In genomic region chr17:40316571-40317344, GRCh38 we compare ENCODE assay signal across 8 cellular contexts. TPM values are rescaled to one million over a fixed set of nuclear protein-coding genes. Genes with fewer than 3 reads are reported as not detected.
DNase-seq lines count a peak whose midpoint lies in the region; ATAC-seq and TF ChIP-seq lines count a peak whose summit lies in the region.

No MANE protein-coding gene starts in this region.

- no peaks in the 10 kb centered on the region for H3K27me3 Mint-ChIP-seq in CD8-positive, alpha-beta T cell (ENCODE audit: low read depth)

- TF ChIP-seq POLR2A in breast epithelium (IDR thresholded peaks at IDR 0.05), result peak; percentile 12

- peaks cover 13% of the 10 kb centered on the region for H3K36me3 Mint-ChIP-seq in CD8-positive, alpha-beta T cell

- H3K79me2 ChIP-seq in Karpas-422 (ENCODE audit: low read length), result peaks cover 22% of the 10 kb centered on the region

- POLR2A ChIA-PET in CD8-positive, alpha-beta T cell (lab: Charles Lee), result interaction anchor here (0.7 to 1.6 kb wide), 6 partner anchors 7 to 38 kb away, joined by 3 to 6 read pairs (median 4); partner anchors contain the start of gene RARA

- ATAC-seq in CD8-positive, alpha-beta T cell, result no peak
- ATAC-seq in GM21529 (IDR thresholded peaks at IDR 0.05; ENCODE audit: unreplicated experiment), result no peak

- CTCF ChIA-PET in CD8-positive, alpha-beta T cell (lab: Charles Lee), result interaction anchor here (0.6 to 34.6 kb wide), 7 partner anchors 12 to 114 kb away, joined by 3 to 1103 read pairs (median 3); partner anchors contain the start of genes GJD3 and RARA

- H3K9me2 ChIP-seq in Karpas-422 (replicated peaks; ENCODE audit: insufficient read depth, low read length), result no peaks in the 10 kb centered on the region

- DNase-seq in CD8-positive, alpha-beta T cell, result no peak
- DNase-seq in Karpas-422 (no peak), breast epithelium (ENCODE audit: low spot score in 2 of 2) (peak; percentile 73 to 83), kidney glomerular epithelial cell (lab: John Stamatoyannopoulos, UW) (peak; percentile 65), NK-92 (lab: John Stamatoyannopoulos, UW; ENCODE audit: unreplicated experiment) (no peak), putamen (ENCODE audit: low spot score) (no peak)

- no peaks in the 10 kb centered on the region for H3K36me3 ChIP-seq in CD8-positive, alpha-beta T cell (ENCODE audit: insufficient read depth, low read length)
- H3K36me3 ChIP-seq in Karpas-422 (ENCODE audit: insufficient read depth, low read length) (no peaks in the 10 kb centered on the region), breast epithelium (no peaks in the 10 kb centered on the region), stomach smooth muscle (ENCODE audit: control insufficient read depth in 2 of 2, insufficient read depth in 2 of 2, low read length in 2 of 2) (no peaks in the 10 kb centered on the region)

- H3K9ac ChIP-seq in Karpas-422 (ENCODE audit: low read length), result peak overlapping the region; percentile 47
- H3K9ac ChIP-seq in stomach smooth muscle (ENCODE audit: low read length in 2 of 2), result peak overlapping the region; percentile 71 to 75

- no peak overlapping the region for H3K27ac Mint-ChIP-seq in CD8-positive, alpha-beta T cell

- H2AFZ ChIP-seq in Karpas-422 (ENCODE audit: low read length), result no peak overlapping the region

- no peaks in the 10 kb centered on the region for H3K9me3 Mint-ChIP-seq in CD8-positive, alpha-beta T cell

- H3K4me3 Mint-ChIP-seq in CD8-positive, alpha-beta T cell, result peak overlapping the region; percentile 18

- H3K4me1 Mint-ChIP-seq in CD8-positive, alpha-beta T cell (ENCODE audit: low read depth), result peaks cover 78% of the 10 kb centered on the region

- no peak overlapping the region for H3K4me3 ChIP-seq in CD8-positive, alpha-beta T cell (ENCODE audit: low read depth, low read length)
- no peak overlapping the region for H3K4me3 ChIP-seq in Karpas-422 (ENCODE audit: low read length)
- peak overlapping the region; percentile 20 to 96 (median 86) for H3K4me3 ChIP-seq in breast epithelium
- peak overlapping the region; percentile 73 to 85 for H3K4me3 ChIP-seq in stomach smooth muscle (ENCODE audit: low read length in 2 of 2)

- H3K4me1 ChIP-seq in CD8-positive, alpha-beta T cell (ENCODE audit: insufficient read depth, low read length), result peaks cover 77% of the 10 kb centered on the region
- peaks cover 83% of the 10 kb centered on the region for H3K4me1 ChIP-seq in Karpas-422 (ENCODE audit: low read length)
- peaks cover 37 to 61% of the 10 kb centered on the region in 2 donors for H3K4me1 ChIP-seq in breast epithelium
- peaks cover 91% of the 10 kb centered on the region for H3K4me1 ChIP-seq in stomach smooth muscle (ENCODE audit: control insufficient read depth, insufficient read depth, low read length)

- no peaks in the 10 kb centered on the region for H3K9me3 ChIP-seq in CD8-positive, alpha-beta T cell (ENCODE audit: low read length)
- H3K9me3 ChIP-seq in Karpas-422 (ENCODE audit: low read length) (no peaks in the 10 kb centered on the region), breast epithelium (no peaks in the 10 kb centered on the region), stomach smooth muscle (ENCODE audit: control insufficient read depth in 2 of 2, low read length in 2 of 2) (no peaks in the 10 kb centered on the region)

- H3K27ac ChIP-seq in CD8-positive, alpha-beta T cell (ENCODE audit: low read depth, low read length), result no peak overlapping the region
- H3K27ac ChIP-seq in Karpas-422 (ENCODE audit: low read length) (no peak overlapping the region), breast epithelium (peak overlapping the region; percentile 94 to 97), stomach smooth muscle (ENCODE audit: low read length) (peak overlapping the region; percentile 84)

- TF ChIP-seq CTCF in CD8-positive, alpha-beta T cell (IDR thresholded peaks at IDR 0.05), result no peak
- no peak for TF ChIP-seq CTCF in breast epithelium (IDR thresholded peaks at IDR 0.05)

- peaks cover 26% of the 10 kb centered on the region; the same call in 1 of the 2 replicates for H4K20me1 ChIP-seq in Karpas-422 (ENCODE audit: insufficient read depth, low read depth, low read length)

- H3K4me2 ChIP-seq in Karpas-422 (ENCODE audit: low read depth, low read length, poor library complexity, severe bottlenecking), result peak overlapping the region; percentile 99

- H3K27me3 ChIP-seq in CD8-positive, alpha-beta T cell (ENCODE audit: insufficient read depth, low read length), result no peaks in the 10 kb centered on the region
- H3K27me3 ChIP-seq in Karpas-422 (ENCODE audit: low read length) (no peaks in the 10 kb centered on the region), breast epithelium (no peaks in the 10 kb centered on the region), stomach smooth muscle (ENCODE audit: control insufficient read depth in 1 of 2, insufficient read depth in 2 of 2, low read length in 2 of 2) (no peaks in the 10 kb centered on the region)

- intact Hi-C loops in CD8-positive, alpha-beta T cell (cut with DNase I, micrococcal nuclease), result loop anchor here in 1 of 2 experiments (1.0 to 10.0 kb wide), 2 partner anchors 29 to 542 kb away; no protein-coding TSS in a partner anchor
- intact Hi-C loops in breast epithelium (cut with DNase I; ENCODE audit: low total_unique reads), result no loop called here

RNA-seq across cellular contexts. Expression of gene RARA, which starts 7.8 kb away (rescaled TPM):
- total RNA-seq in CD8-positive, alpha-beta T cell, result 100 to 1,000 TPM; 133 TPM
- 21.8 and 22.3 TPM in 2 replicates for total RNA-seq in Karpas-422 (2014; rRNA removed; shearing (Covaris generic); ENCODE audit: low replicate concordance)
- total RNA-seq in breast epithelium, result 10 to 100 TPM; 14.2 to 31.2 (median 25.2) TPM

RNA-seq across cellular contexts. Expression of gene CDC6, which starts 29.1 kb away (rescaled TPM):
- 1 to 10 TPM; 2.0 to 2.9 TPM for total RNA-seq in CD8-positive, alpha-beta T cell
- 14.6 and 16.4 TPM in 2 replicates for total RNA-seq in Karpas-422 (2014; rRNA removed; shearing (Covaris generic); ENCODE audit: low replicate concordance)
- under 1 TPM; 0.29 to 0.98 (median 0.80) TPM for total RNA-seq in breast epithelium

RNA-seq across cellular contexts. Expression of gene GJD3, which starts 47.8 kb away (rescaled TPM):
- total RNA-seq in CD8-positive, alpha-beta T cell, result not detected
- not detected in 2 replicates for total RNA-seq in Karpas-422 (2014; rRNA removed; shearing (Covaris generic); ENCODE audit: low replicate concordance)
- not detected for total RNA-seq in breast epithelium

Comparison
In these comparisons a context has a peak if more than half of its experiments do, and no peak if none do; other contexts are left out.
1. DNase-seq: peak in breast epithelium (2 of 2) and kidney glomerular epithelial cell (single experiment); none in CD8-positive, alpha-beta T cell (0 of 7), Karpas-422 (single experiment), NK-92 (single experiment) and putamen (single experiment).
2. H3K27ac ChIP-seq: peak in breast epithelium (2 of 2) and stomach smooth muscle (single experiment); none in CD8-positive, alpha-beta T cell (single experiment) and Karpas-422 (single experiment).
3. H3K4me3 ChIP-seq: peak in breast epithelium (3 of 3) and stomach smooth muscle (2 of 2); none in CD8-positive, alpha-beta T cell (single experiment) and Karpas-422 (single experiment).